15 cellular contexts compared by ENCODE assay signal in genomic region chr5:179459771-179460170, GRCh38.
DNase-seq lines count a peak whose midpoint lies in the region; ATAC-seq and TF ChIP-seq lines count a peak whose summit lies in the region.
"Had no signal": no experiment of that assay in that cellular context is flagged by ENCODE, and none has a peak within 500 bp of the region (broad histone marks: within the 10 kb centered on the region; RNA-seq: fewer than 3 reads in every experiment).

No MANE protein-coding gene starts in this region.

- no peaks in the 10 kb centered on the region for H3F3A ChIP-seq in neural progenitor cell (ENCODE audit: low read depth)

- intact Hi-C loops in upper lobe of right lung (cut with DNase I), result no loop called here

- DNase-seq in central memory CD8-positive, alpha-beta T cell (ENCODE audit: low spot score in 2 of 2), result no peak
- DNase-seq in neural progenitor cell (ENCODE audit: low spot score) (no peak), upper lobe of right lung (peak; percentile 42), coronary artery (ENCODE audit: low spot score) (no peak), mesothelial cell of epicardium (ENCODE audit: low spot score in 2 of 2, unreplicated experiment in 2 of 2) (no peak)
- DNase-seq in T-helper 2 cell treated with Interferon-gamma antibody and Interleukin-4, amounts not matched to agents 5 μg/mL and 100 μg/mL, for 36 hours (ENCODE audit: low spot score), result no peak
- DNase-seq: C1 segment of cervical spinal cord; Calu3; CD4-positive, alpha-beta memory T cell; COR-L47; DMS53; DMS79 treated with DMSO at 0.1 percent for 48 hours; GF-D8; GOT3; HCEC 1CT had no signal

- H3K4me1 ChIP-seq in neural progenitor cell (no peaks in the 10 kb centered on the region), upper lobe of right lung (no peaks in the 10 kb centered on the region)

- H3K4me3 Mint-ChIP-seq in central memory CD8-positive, alpha-beta T cell, result no peak overlapping the region
- H3K4me3 Mint-ChIP-seq in neural progenitor cell (no peak overlapping the region), mesothelial cell of epicardium (no peak overlapping the region)
- no peak overlapping the region for H3K4me3 Mint-ChIP-seq in T-helper 2 cell treated with Interferon-gamma antibody and Interleukin-4, amounts not matched to agents 5 μg/mL and 100 μg/mL, for 36 hours

- H3K4me1 Mint-ChIP-seq in central memory CD8-positive, alpha-beta T cell, result no peaks in the 10 kb centered on the region
- H3K4me1 Mint-ChIP-seq in neural progenitor cell (peaks cover 2% of the 10 kb centered on the region), mesothelial cell of epicardium (no peaks in the 10 kb centered on the region)
- H3K4me1 Mint-ChIP-seq in T-helper 2 cell treated with Interferon-gamma antibody and Interleukin-4, amounts not matched to agents 5 μg/mL and 100 μg/mL, for 36 hours (ENCODE audit: low read depth), result no peaks in the 10 kb centered on the region

- H3K27ac ChIP-seq in neural progenitor cell (no peak overlapping the region), upper lobe of right lung (no peak overlapping the region), coronary artery (no peak overlapping the region)

- H3K9me3 Mint-ChIP-seq in central memory CD8-positive, alpha-beta T cell, result peaks cover 8% of the 10 kb centered on the region
- peaks cover 25% of the 10 kb centered on the region for H3K9me3 Mint-ChIP-seq in neural progenitor cell
- peaks cover 10% of the 10 kb centered on the region for H3K9me3 Mint-ChIP-seq in T-helper 2 cell treated with Interferon-gamma antibody and Interleukin-4, amounts not matched to agents 5 μg/mL and 100 μg/mL, for 36 hours
- H3K9me3 Mint-ChIP-seq in mesothelial cell of epicardium, result peaks cover 19% of the 10 kb centered on the region

- ATAC-seq in central memory CD8-positive, alpha-beta T cell (replicated peaks; ENCODE audit: extremely low read depth, poor library complexity, severe bottlenecking), result no peak
- ATAC-seq in upper lobe of right lung, result no peak

- no peak for TF ChIP-seq CTCF in neural progenitor cell (IDR thresholded peaks at IDR 0.05)
- no peak for TF ChIP-seq CTCF in upper lobe of right lung (IDR thresholded peaks at IDR 0.05)
- TF ChIP-seq CTCF in coronary artery (IDR thresholded peaks at IDR 0.05), result no peak
- no peak for TF ChIP-seq CTCF in mesothelial cell of epicardium (IDR thresholded peaks at IDR 0.05; ENCODE audit: unreplicated experiment)

- H3K36me3 Mint-ChIP-seq in central memory CD8-positive, alpha-beta T cell (ENCODE audit: insufficient read depth), result no peaks in the 10 kb centered on the region
- no peaks in the 10 kb centered on the region for H3K36me3 Mint-ChIP-seq in neural progenitor cell
- H3K36me3 Mint-ChIP-seq in T-helper 2 cell treated with Interferon-gamma antibody and Interleukin-4, amounts not matched to agents 5 μg/mL and 100 μg/mL, for 36 hours (ENCODE audit: low read depth), result no peaks in the 10 kb centered on the region
- no peaks in the 10 kb centered on the region for H3K36me3 Mint-ChIP-seq in mesothelial cell of epicardium
- H3K36me3 Mint-ChIP-seq: CD4-positive, alpha-beta memory T cell had no signal

- peak overlapping the region; percentile 51 for H3K27ac Mint-ChIP-seq in central memory CD8-positive, alpha-beta T cell (ENCODE audit: low read depth)
- peak overlapping the region; percentile 36 for H3K27ac Mint-ChIP-seq in neural progenitor cell
- H3K27ac Mint-ChIP-seq in T-helper 2 cell treated with Interferon-gamma antibody and Interleukin-4, amounts not matched to agents 5 μg/mL and 100 μg/mL, for 36 hours, result no peak overlapping the region
- H3K27ac Mint-ChIP-seq in mesothelial cell of epicardium, result no peak overlapping the region
- H3K27ac Mint-ChIP-seq: CD4-positive, alpha-beta memory T cell had no signal

- no peaks in the 10 kb centered on the region for H3K27me3 ChIP-seq in neural progenitor cell
- no peaks in the 10 kb centered on the region for H3K27me3 ChIP-seq in upper lobe of right lung

- H2AFZ ChIP-seq in neural progenitor cell (replicated peaks), result no peak overlapping the region

- H3K27me3 Mint-ChIP-seq in central memory CD8-positive, alpha-beta T cell, result peaks cover 14% of the 10 kb centered on the region
- H3K27me3 Mint-ChIP-seq in neural progenitor cell (ENCODE audit: insufficient read depth, low read depth) (peaks cover 11% of the 10 kb centered on the region), mesothelial cell of epicardium (ENCODE audit: low read depth) (peaks cover 10% of the 10 kb centered on the region)
- no peaks in the 10 kb centered on the region for H3K27me3 Mint-ChIP-seq in T-helper 2 cell treated with Interferon-gamma antibody and Interleukin-4, amounts not matched to agents 5 μg/mL and 100 μg/mL, for 36 hours (ENCODE audit: low read depth)
- H3K27me3 Mint-ChIP-seq: CD4-positive, alpha-beta memory T cell had no signal

- no peak overlapping the region for H3K4me2 ChIP-seq in neural progenitor cell

- no peaks in the 10 kb centered on the region for H4K20me1 ChIP-seq in neural progenitor cell (ENCODE audit: low read depth)

- no peaks in the 10 kb centered on the region for H3K36me3 ChIP-seq in neural progenitor cell
- no peaks in the 10 kb centered on the region for H3K36me3 ChIP-seq in upper lobe of right lung

- no peak overlapping the region for H3K9ac ChIP-seq in neural progenitor cell

- no peaks in the 10 kb centered on the region for H3K9me3 ChIP-seq in neural progenitor cell (ENCODE audit: low read depth)
- no peaks in the 10 kb centered on the region for H3K9me3 ChIP-seq in upper lobe of right lung

- no peaks in the 10 kb centered on the region for H3K79me2 ChIP-seq in neural progenitor cell (ENCODE audit: low read depth)

- no peak overlapping the region for H3K4me3 ChIP-seq in neural progenitor cell
- no peak overlapping the region for H3K4me3 ChIP-seq in upper lobe of right lung
- no peak overlapping the region for H3K4me3 ChIP-seq in coronary artery

Comparison
In these comparisons a context has a peak if more than half of its experiments do, and no peak if none do; other contexts are left out.
1. H3K27ac Mint-ChIP-seq: peak in central memory CD8-positive, alpha-beta T cell (single experiment) and neural progenitor cell (single experiment); none in T-helper 2 cell treated with Interferon-gamma antibody and Interleukin-4, amounts not matched to agents 5 μg/mL and 100 μg/mL, for 36 hours (single experiment) and mesothelial cell of epicardium (single experiment).